8 cellular contexts compared by ENCODE assay signal in the genomic region with DNA sequence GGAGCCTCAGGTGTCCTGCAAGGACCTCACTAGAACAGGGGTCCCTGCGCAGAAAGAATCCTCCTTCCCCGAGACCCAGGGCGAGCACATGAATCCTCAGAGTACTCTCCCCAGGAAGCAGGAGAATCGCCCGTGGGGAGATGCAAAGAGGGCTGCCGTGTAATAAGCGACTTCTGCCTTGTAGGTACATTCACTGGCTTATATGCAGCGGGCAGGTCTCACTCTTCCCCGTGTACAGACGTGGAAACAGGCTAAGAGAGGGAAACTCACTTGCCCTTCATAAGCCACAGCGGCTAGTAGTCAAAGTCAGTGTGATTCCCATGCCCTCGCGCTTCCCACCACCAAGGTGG. TPM values are rescaled to one million over a fixed set of nuclear protein-coding genes. Genes with fewer than 3 reads are reported as not detected.
DNase-seq lines count a peak whose midpoint lies in the region; ATAC-seq, FAIRE-seq and TF ChIP-seq lines count a peak whose summit lies in the region.

No MANE protein-coding gene starts in this region.

- peak overlapping the region; percentile 98 for H3K56ac ChIP-seq in mesendoderm (ENCODE audit: low read length)

- no peak for TF ChIP-seq POLR2A in GM12891 (IDR thresholded peaks at IDR 0.05; ENCODE audit: low read depth, low read length)

- in situ Hi-C loops in brain microvascular endothelial cell (cut with HindIII; ENCODE audit: low pct_ligation_motif_present, low sequenced_read_pairs), result no loop called here

- H3K9ac ChIP-seq in HUES6 (ENCODE audit: low read length), result peak overlapping the region; percentile 87
- H3K9ac ChIP-seq in mesendoderm (ENCODE audit: low read length), result peak overlapping the region; percentile 92

- H3K27me3 ChIP-seq in HUES6 (ENCODE audit: control insufficient read depth, insufficient read depth, low read length), result no peaks in the 10 kb centered on the region
- H3K27me3 ChIP-seq in brain microvascular endothelial cell (replicated peaks), result no peaks in the 10 kb centered on the region
- H3K27me3 ChIP-seq in mesendoderm (ENCODE audit: insufficient read depth, low read length, poor library complexity), result no peaks in the 10 kb centered on the region

- peak overlapping the region; percentile 40 for H3K4ac ChIP-seq in mesendoderm (ENCODE audit: low read depth, low read length)

- no peaks in the 10 kb centered on the region for H3K9me3 ChIP-seq in HUES6 (ENCODE audit: control insufficient read depth, insufficient read depth, low read depth, low read length)

- no peak overlapping the region for H2BK15ac ChIP-seq in mesendoderm (replicated peaks; ENCODE audit: low read depth)

- H3K36me3 ChIP-seq in HUES6 (ENCODE audit: control insufficient read depth, insufficient read depth, low read length) (peaks cover 38% of the 10 kb centered on the region), brain microvascular endothelial cell (replicated peaks) (peaks cover 1% of the 10 kb centered on the region), mesendoderm (ENCODE audit: control insufficient read depth, insufficient read depth, low read length) (peaks cover 8% of the 10 kb centered on the region)

- H2BK5ac ChIP-seq in mesendoderm (ENCODE audit: low read length), result peak overlapping the region; percentile 82

- ATAC-seq in activated CD4-positive, CD25-positive, alpha-beta regulatory T cell treated with anti-CD3 and anti-CD28 coated beads, Interleukin-2, amount 50 U/mL, for 24 hours, result no peak
- no peak for ATAC-seq in omental fat pad (ENCODE audit: low FRiP score)

- peak overlapping the region; percentile 91 for H3K4me3 ChIP-seq in HUES6 (ENCODE audit: low read depth, low read length)
- H3K4me3 ChIP-seq in brain microvascular endothelial cell (ENCODE audit: low read depth, low read length), result peak overlapping the region; percentile 73
- peak overlapping the region; percentile 88 for H3K4me3 ChIP-seq in mesendoderm (ENCODE audit: low read length)

- no peak overlapping the region for H4K8ac ChIP-seq in mesendoderm (ENCODE audit: low read depth, low read length)

- H3K4me1 ChIP-seq in HUES6 (ENCODE audit: control insufficient read depth, insufficient read depth, low read length) (peaks cover 14% of the 10 kb centered on the region), mesendoderm (ENCODE audit: control insufficient read depth, low read depth, low read length) (peaks cover 3% of the 10 kb centered on the region)

- H3K27ac ChIP-seq in HUES6 (ENCODE audit: low read depth, low read length) (peak overlapping the region; percentile 50; the same call in 1 of the 2 replicates), brain microvascular endothelial cell (no peak overlapping the region), mesendoderm (ENCODE audit: low read depth, low read length) (peak overlapping the region; percentile 39)

- peaks cover 5% of the 10 kb centered on the region for H3K79me1 ChIP-seq in mesendoderm (ENCODE audit: low read length)

- H3K18ac ChIP-seq in mesendoderm (ENCODE audit: low read length), result peak overlapping the region; percentile 64

- DNase-seq in GM12891 (ENCODE audit: insufficient read length, low spot score) (no peak), brain microvascular endothelial cell (no peak), mesendoderm (no peak), NCI-H1436 (lab: John Stamatoyannopoulos, UW) (no peak), NCI-H774 (lab: John Stamatoyannopoulos, UW) (no peak), omental fat pad (ENCODE audit: low spot score) (no peak)

- peak overlapping the region; percentile 62 for H4K5ac ChIP-seq in mesendoderm (ENCODE audit: low read length)

- peaks cover 10% of the 10 kb centered on the region for H3K79me2 ChIP-seq in mesendoderm (ENCODE audit: control insufficient read depth, insufficient read depth, low read length)

- no CpG with 5 or more reads among the region's 13 CpGs for WGBS in mesendoderm (ENCODE audit: extremely low coverage, insufficient coverage, low lambda C conversion rate)

- H3K23ac ChIP-seq in mesendoderm (ENCODE audit: low read length), result peak overlapping the region; percentile 95

- peak overlapping the region; percentile 90 for H3K4me2 ChIP-seq in mesendoderm (ENCODE audit: low read length)

- peak; percentile 16 for FAIRE-seq in GM12891 (lab: Jason Lieb, UNC)

- H2BK120ac ChIP-seq in mesendoderm (ENCODE audit: low read depth, low read length), result no peak overlapping the region

- no peak for TF ChIP-seq CTCF in brain microvascular endothelial cell (IDR thresholded peaks at IDR 0.05; ENCODE audit: low read depth, low read length, missing control alignments)
- no peak for TF ChIP-seq CTCF in omental fat pad (IDR thresholded peaks at IDR 0.05)

- peak overlapping the region; percentile 86 for H2AK5ac ChIP-seq in mesendoderm (ENCODE audit: low read length)

TF ChIP-seq in GM12891, 5 proteins besides CTCF, POLR2A, EP300 and RAD21:
- TF ChIP-seq TAF1 (IDR thresholded peaks at IDR 0.05; ENCODE audit: low read depth, low read length), result no peak
- no peak for TF ChIP-seq PAX5 (IDR thresholded peaks at IDR 0.05; ENCODE audit: insufficient read depth, low read length, severe bottlenecking)
- TF ChIP-seq SPI1 (IDR thresholded peaks at IDR 0.05; ENCODE audit: low read depth, low read length), result no peak
- TF ChIP-seq POU2F2 (IDR thresholded peaks at IDR 0.05; ENCODE audit: low read depth, low read length), result no peak
- TF ChIP-seq POLR2AphosphoS5 (IDR thresholded peaks at IDR 0.05; ENCODE audit: low read depth, low read length), result no peak
TF ChIP-seq in GM12891: peak in this region for 0.

RNA-seq across cellular contexts. Expression of gene PIF1, which starts 0.4 kb away (rescaled TPM):
- 20.0 TPM for polyA plus RNA-seq in GM12891 (2012; ENCODE audit: low read depth, missing spikeins)
- polyA plus RNA-seq in mesendoderm (2013, experiment 1 of 2), result 35.6 TPM
- polyA plus RNA-seq in mesendoderm (2013, experiment 2 of 2), result 34.6 TPM
- 1 to 10 TPM in 2 of 4 donors, under 1 TPM in 1, not detected in 1; 0.63 to 1.4 (median 1.0) TPM for total RNA-seq in omental fat pad

RNA-seq across cellular contexts. Expression of gene PLEKHO2, which starts 16.7 kb away (rescaled TPM):
- 14.7 TPM for polyA plus RNA-seq in GM12891 (2012; ENCODE audit: low read depth, missing spikeins)
- 10.9 TPM for polyA plus RNA-seq in mesendoderm (2013, experiment 1 of 2)
- polyA plus RNA-seq in mesendoderm (2013, experiment 2 of 2), result 11.2 TPM
- total RNA-seq in omental fat pad, result 10 to 100 TPM; 53.0 to 86.6 (median 58.4) TPM

RNA-seq across cellular contexts. Expression of gene RBPMS2, which starts 49.7 kb away (rescaled TPM):
- polyA plus RNA-seq in GM12891 (2012; ENCODE audit: low read depth, missing spikeins), result 0.21 TPM
- 252 TPM for polyA plus RNA-seq in mesendoderm (2013, experiment 1 of 2)
- polyA plus RNA-seq in mesendoderm (2013, experiment 2 of 2), result 256 TPM
- total RNA-seq in omental fat pad, result 1 to 10 TPM; 1.4 to 3.1 (median 2.8) TPM
